ENCODE assay signal across 14 cellular contexts in genomic region chr10:28875535-28876208, GRCh38.
DNase-seq lines count a peak whose midpoint lies in the region; ATAC-seq and TF ChIP-seq lines count a peak whose summit lies in the region.
"Had no signal": no experiment of that assay in that cellular context is flagged by ENCODE, and none has a peak within 500 bp of the region (broad histone marks: within the 10 kb centered on the region; RNA-seq: fewer than 3 reads in every experiment).

No MANE protein-coding gene starts in this region.

- 0 out of 2 replicates have a peak overlapping the region, but pooled peaks have one; percentile 1 for H2AK5ac ChIP-seq in IMR-90 (ENCODE audit: low read depth, low read length)

- dilution Hi-C loops in IMR-90 (cut with HindIII; ENCODE audit: low sequenced_read_pairs, unreplicated experiment), result no loop called here

- peak overlapping the region; percentile 58 for H2AFZ ChIP-seq in IMR-90 (replicated peaks; ENCODE audit: low read length, poor library complexity)
- H2AFZ ChIP-seq in smooth muscle cell (ENCODE audit: low read depth), result peak overlapping the region; percentile 77

- H3K27me3 ChIP-seq in IMR-90 (ENCODE audit: control insufficient read depth, insufficient read depth, low read length) (no peaks in the 10 kb centered on the region), kidney epithelial cell (ENCODE audit: control insufficient read depth, insufficient read depth, low read length) (no peaks in the 10 kb centered on the region), smooth muscle cell (ENCODE audit: low read depth) (no peaks in the 10 kb centered on the region), uterus (no peaks in the 10 kb centered on the region)
- H3K27me3 ChIP-seq: SJCRH30, tibial artery had no signal

- no peak overlapping the region for H4K8ac ChIP-seq in IMR-90 (ENCODE audit: low read depth in 2 of 2, low read length in 2 of 2)

- H4K20me1 ChIP-seq in IMR-90 (ENCODE audit: insufficient read depth, low read length) (no peaks in the 10 kb centered on the region), smooth muscle cell (ENCODE audit: low read depth) (no peaks in the 10 kb centered on the region)

- BruUV-seq in IMR-90 (replicated peaks; lab: Mats Ljungman, UMichigan), result no TSS peak

- intact Hi-C loops in IMR-90 (cut with micrococcal nuclease), result no loop called here
- intact Hi-C loops in uterus (cut with DNase I; ENCODE audit: low total_unique reads), result no loop called here

- in situ Hi-C loops in IMR-90 (cut with MboI; ENCODE audit: low sequenced_read_pairs), result no loop called here

- H3K79me1 ChIP-seq in IMR-90 (ENCODE audit: low read depth in 1 of 2, low read length in 2 of 2), result no peaks in the 10 kb centered on the region

- no peaks in the 10 kb centered on the region for H3K79me2 ChIP-seq in smooth muscle cell (ENCODE audit: low read depth)

- peak; percentile 16; the same call in 1 of the 2 replicates for TF ChIP-seq RAD21 in IMR-90 (IDR thresholded peaks at IDR 0.05; ENCODE audit: low read length)

- H3K14ac ChIP-seq in IMR-90 (replicated peaks; ENCODE audit: low read depth, low read length), result no peak overlapping the region

- ATAC-seq in IMR-90 (ENCODE audit: low read depth), result peak; percentile 67

- TF ChIP-seq POLR2A in IMR-90 (IDR thresholded peaks at IDR 0.05; ENCODE audit: low read depth, low read length), result no peak
- no peak for TF ChIP-seq POLR2A in uterus (IDR thresholded peaks at IDR 0.05)

- no peak overlapping the region for H2BK120ac ChIP-seq in IMR-90 (ENCODE audit: low read depth, low read length)

- H3K4me1 ChIP-seq in IMR-90 (ENCODE audit: control insufficient read depth, insufficient read depth, low read length), result no peaks in the 10 kb centered on the region
- peaks cover 20% of the 10 kb centered on the region for H3K4me1 ChIP-seq in smooth muscle cell (ENCODE audit: low read depth)
- H3K4me1 ChIP-seq in uterus, result no peaks in the 10 kb centered on the region
- H3K4me1 ChIP-seq: SJCRH30 had no signal

- H3K4me2 ChIP-seq in IMR-90 (ENCODE audit: low read depth, low read length), result no peak overlapping the region
- H3K4me2 ChIP-seq in smooth muscle cell, result peak overlapping the region; percentile 76

- no peak overlapping the region; the same call in 1 of the 2 replicates for H4K91ac ChIP-seq in IMR-90 (ENCODE audit: insufficient read depth, low read depth, low read length)

- H3K9me3 ChIP-seq in IMR-90 (ENCODE audit: control insufficient read depth, insufficient read depth, low read length) (no peaks in the 10 kb centered on the region), smooth muscle cell (replicated peaks; ENCODE audit: low read depth) (no peaks in the 10 kb centered on the region), uterus (no peaks in the 10 kb centered on the region)
- H3K9me3 ChIP-seq: SJCRH30, tibial artery had no signal

- H2BK20ac ChIP-seq in IMR-90 (ENCODE audit: low read depth, low read length), result no peak overlapping the region

- no peak overlapping the region for H3K56ac ChIP-seq in IMR-90 (ENCODE audit: extremely low read depth, insufficient read depth, low read length)

- CTCF ChIA-PET in IMR-90 (lab: Yijun Ruan, JAX), result interaction anchor here (0.5 to 0.7 kb wide), 3 partner anchors 112 to 374 kb away, joined by 3 to 5 read pairs (median 3); no protein-coding TSS in a partner anchor

- H3K27ac ChIP-seq in IMR-90 (ENCODE audit: insufficient read depth, low read length) (no peak overlapping the region), smooth muscle cell (ENCODE audit: low read depth) (peak overlapping the region; percentile 86), uterus (no peak overlapping the region)
- H3K27ac ChIP-seq: HL-60, SJCRH30, tibial artery, WERI-Rb-1 had no signal

- H3F3A ChIP-seq in smooth muscle cell (ENCODE audit: low read depth), result peaks cover 17% of the 10 kb centered on the region

- H3K9me1 ChIP-seq in IMR-90 (ENCODE audit: insufficient read depth, low read length), result no peaks in the 10 kb centered on the region

- H4K5ac ChIP-seq in IMR-90 (ENCODE audit: low read depth, low read length), result no peak overlapping the region

- H3K36me3 ChIP-seq in IMR-90 (ENCODE audit: control insufficient read depth, insufficient read depth, low read length) (no peaks in the 10 kb centered on the region), kidney epithelial cell (ENCODE audit: control insufficient read depth, insufficient read depth, low read length) (no peaks in the 10 kb centered on the region), smooth muscle cell (ENCODE audit: low read depth) (no peaks in the 10 kb centered on the region), uterus (no peaks in the 10 kb centered on the region)
- H3K36me3 ChIP-seq: SJCRH30, tibial artery, WERI-Rb-1 had no signal

- H3K23ac ChIP-seq in IMR-90 (ENCODE audit: low read depth, low read length), result no peak overlapping the region

- H3K4ac ChIP-seq in IMR-90 (ENCODE audit: low read depth, low read length), result no peak overlapping the region; the same call in 1 of the 2 replicates

- H3K4me3 ChIP-seq in IMR-90 (ENCODE audit: insufficient read depth, low read depth, low read length), result no peak overlapping the region
- no peak overlapping the region for H3K4me3 ChIP-seq in cardiac fibroblast (replicated peaks in 1 of 2; ENCODE audit: low read depth in 2 of 2, low read length in 2 of 2)
- H3K4me3 ChIP-seq in kidney epithelial cell (ENCODE audit: low read depth, low read length), result no peak overlapping the region
- H3K4me3 ChIP-seq in smooth muscle cell, result peak overlapping the region; percentile 19
- H3K4me3 ChIP-seq in uterus, result no peak overlapping the region
- H3K4me3 ChIP-seq: SJCRH30, tibial artery had no signal

- 68% methylated on average over 7 of the region's 18 CpGs; no CpG with 5 or more reads in 1 of the 2 experiments for WGBS in IMR-90 (ENCODE audit: extremely low coverage in 2 of 2, insufficient read length in 1 of 2), 2 experiments
- WGBS in smooth muscle cell (ENCODE audit: low lambda C conversion rate), result 28% methylated on average over 18 of the region's 18 CpGs

- no peak overlapping the region for H2BK5ac ChIP-seq in IMR-90 (ENCODE audit: low read depth, low read length, poor library complexity, severe bottlenecking)

- no peak overlapping the region for H3K18ac ChIP-seq in IMR-90 (ENCODE audit: low read depth, low read length)

- no peak overlapping the region for H2BK15ac ChIP-seq in IMR-90 (ENCODE audit: low read depth, low read length)

- no peak overlapping the region for H3K9ac ChIP-seq in IMR-90 (ENCODE audit: low read depth, low read length)
- peak overlapping the region; percentile 44 for H3K9ac ChIP-seq in smooth muscle cell (ENCODE audit: low read depth)

- POLR2A ChIA-PET in IMR-90 (lab: Charles Lee; ENCODE audit: unreplicated experiment), result interaction anchor here (0.6 kb wide), 1 partner anchor 76 kb away, joined by 3 read pairs; no protein-coding TSS in a partner anchor

- DNase-seq in IMR-90 (peak; percentile 73), cardiac fibroblast (ENCODE audit: low read depth in 2 of 2) (peak; percentile 46 to 64), kidney epithelial cell (ENCODE audit: low read depth) (peak; percentile 25), smooth muscle cell (lab: John Stamatoyannopoulos, UW; ENCODE audit: unreplicated experiment) (peak; percentile 14), uterus (no peak), NCI-H1417 treated with DMSO at 0.1 percent for 48 hours (lab: John Stamatoyannopoulos, UW) (no peak), DMS 273 (lab: John Stamatoyannopoulos, UW; ENCODE audit: unreplicated experiment) (no peak)
- no peak for DNase-seq in stimulated activated CD4-positive, alpha-beta T cell treated with anti-CD3 and anti-CD28 coated beads, Interleukin-2, amount 100 ng/mL, for 48 hours
- DNase-seq: CD8-positive, alpha-beta memory T cell; MV-4-11; SJCRH30; tibial artery; WERI-Rb-1 had no signal

- no peak overlapping the region for H2AK9ac ChIP-seq in IMR-90 (replicated peaks; ENCODE audit: low read depth, low read length, poor library complexity)

- no peak for TF ChIP-seq CTCF in IMR-90 (conservative IDR thresholded peaks at IDR 0.05; ENCODE audit: low read depth, low read length)
- TF ChIP-seq CTCF in cardiac fibroblast (IDR thresholded peaks at IDR 0.05; ENCODE audit: low read depth, low read length), result no peak
- TF ChIP-seq CTCF in kidney epithelial cell (IDR thresholded peaks at IDR 0.05; ENCODE audit: insufficient read depth, low read length, poor library complexity, severe bottlenecking), result no peak
- no peak for TF ChIP-seq CTCF in smooth muscle cell (IDR thresholded peaks at IDR 0.05; ENCODE audit: borderline replicate concordance, insufficient read depth, poor library complexity, severe bottlenecking)
- no peak for TF ChIP-seq CTCF in uterus (IDR thresholded peaks at IDR 0.05)

TF ChIP-seq in IMR-90, 13 proteins besides CTCF, POLR2A, EP300 and RAD21:
- TF ChIP-seq USF2 (IDR thresholded peaks at IDR 0.05; ENCODE audit: low read depth, low read length) (no peak), NFE2L2 (IDR thresholded peaks at IDR 0.05; ENCODE audit: low read depth, low read length) (no peak), FOS (IDR thresholded peaks at IDR 0.05; ENCODE audit: low read depth, low read length) (no peak)

Comparison
In these comparisons a context has a peak if more than half of its experiments do, and no peak if none do; other contexts are left out.
1. DNase-seq: peak in IMR-90 (single experiment), cardiac fibroblast (2 of 2), kidney epithelial cell (single experiment) and smooth muscle cell (single experiment); none in uterus (0 of 2), NCI-H1417 treated with DMSO at 0.1 percent for 48 hours (single experiment), DMS 273 (single experiment) and stimulated activated CD4-positive, alpha-beta T cell treated with anti-CD3 and anti-CD28 coated beads, Interleukin-2, amount 100 ng/mL, for 48 hours (0 of 2).